Comparison of ENCODE assay signal across 9 cellular contexts in the genomic region with DNA sequence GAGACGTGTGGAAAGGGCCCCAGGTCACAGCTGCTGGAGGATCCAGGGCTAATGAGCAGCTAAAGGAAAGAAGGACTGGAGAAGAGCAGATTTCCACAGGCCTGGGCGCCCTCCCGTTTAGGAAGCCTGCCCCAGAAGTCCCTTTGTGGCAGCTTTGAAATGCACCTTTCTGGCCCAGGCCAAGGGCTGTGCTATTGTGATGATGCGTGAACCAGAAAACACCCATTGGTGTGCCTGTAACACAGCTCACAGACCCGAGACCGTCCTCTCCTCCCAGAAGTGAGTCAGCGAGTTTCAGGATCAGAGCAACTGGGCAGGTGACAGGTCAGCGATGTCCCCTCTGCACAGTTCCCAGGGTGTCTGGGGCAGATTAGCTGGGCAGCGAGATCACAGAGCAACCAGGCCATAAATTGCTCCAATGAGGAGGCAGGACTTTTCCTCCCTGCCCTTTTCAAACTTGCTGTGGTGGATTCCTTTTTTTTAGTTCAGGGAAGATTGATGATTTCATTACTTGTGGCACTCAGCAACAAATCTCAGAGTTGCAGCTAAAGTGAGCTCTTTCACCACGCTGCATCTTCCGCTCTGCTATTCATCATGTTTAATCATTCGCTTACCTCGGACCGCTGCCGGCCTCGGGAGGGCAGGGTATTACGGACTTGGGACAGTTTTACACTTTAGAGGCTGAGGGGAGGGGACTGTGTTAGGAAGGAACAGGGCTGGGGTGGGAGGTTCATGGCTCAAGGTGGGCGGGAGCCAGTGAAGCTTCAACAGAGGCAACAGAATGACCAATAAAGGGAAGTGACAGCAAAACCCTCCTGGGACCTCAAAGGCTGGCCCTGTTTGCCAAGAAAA.
DNase-seq lines count a peak whose midpoint lies in the region; ATAC-seq and TF ChIP-seq lines count a peak whose summit lies in the region.
"Had no signal": no experiment of that assay in that cellular context is flagged by ENCODE, and none has a peak within 500 bp of the region (broad histone marks: within the 10 kb centered on the region; RNA-seq: fewer than 3 reads in every experiment).

No MANE protein-coding gene starts in this region.

- H3K4me1 ChIP-seq in SJCRH30: peaks cover 23% of the 10 kb centered on the region
- no peaks in the 10 kb centered on the region for H3K4me1 ChIP-seq in right cardiac atrium (ENCODE audit: control insufficient read depth, insufficient read depth, low read length)
- H3K4me1 ChIP-seq in smooth muscle cell (ENCODE audit: low read depth): peaks cover 7% of the 10 kb centered on the region

- peak overlapping the region; percentile 52 for H2AFZ ChIP-seq in smooth muscle cell (ENCODE audit: low read depth)

- no peak for TF ChIP-seq CTCF in smooth muscle cell (IDR thresholded peaks at IDR 0.05; ENCODE audit: borderline replicate concordance, insufficient read depth, poor library complexity, severe bottlenecking)

- intact Hi-C loops in right cardiac atrium (cut with DNase I): no loop called here

- peak; percentile 65 to 77 for DNase-seq in SJCRH30
- peak; percentile 58 to 71 (median 63) for DNase-seq in right cardiac atrium
- no peak for DNase-seq in smooth muscle cell (lab: John Stamatoyannopoulos, UW; ENCODE audit: unreplicated experiment)
- DNase-seq in NCI-H345 treated with DMSO at 0.1 percent for 48 hours (lab: John Stamatoyannopoulos, UW; ENCODE audit: unreplicated experiment): no peak
- no peak for DNase-seq in NCI-H146 (lab: John Stamatoyannopoulos, UW)
- DNase-seq: NCI-H526 had no signal

- H3K36me3 ChIP-seq in SJCRH30 (no peaks in the 10 kb centered on the region), smooth muscle cell (ENCODE audit: low read depth) (no peaks in the 10 kb centered on the region)

- H3K27ac ChIP-seq in SJCRH30 (peak overlapping the region; percentile 11; the same call in 1 of the 2 replicates), right cardiac atrium (ENCODE audit: low read length) (no peak overlapping the region), smooth muscle cell (ENCODE audit: low read depth) (peak overlapping the region; percentile 73)

- WGBS in right cardiac atrium: 52% methylated on average over 18 of the region's 18 CpGs
- WGBS in smooth muscle cell (ENCODE audit: low lambda C conversion rate): 53% methylated on average over 18 of the region's 18 CpGs

- ATAC-seq in GM18511 (IDR thresholded peaks at IDR 0.05; ENCODE audit: unreplicated experiment): peak; percentile 87
- peak; percentile 77 to 92 for ATAC-seq in right cardiac atrium
- no peak for ATAC-seq in GM18502 (IDR thresholded peaks at IDR 0.05; ENCODE audit: poor library complexity, unreplicated experiment)
- no peak for ATAC-seq in HG03196 (IDR thresholded peaks at IDR 0.05; ENCODE audit: unreplicated experiment)

- H3K4me3 ChIP-seq in SJCRH30 (peak overlapping the region; percentile 6), right cardiac atrium (ENCODE audit: low read length) (no peak overlapping the region), smooth muscle cell (no peak overlapping the region)

- peak overlapping the region; percentile 27 for H3K4me2 ChIP-seq in smooth muscle cell

- no peaks in the 10 kb centered on the region for H3K79me2 ChIP-seq in smooth muscle cell (ENCODE audit: low read depth)

- H3K27me3 ChIP-seq in SJCRH30 (no peaks in the 10 kb centered on the region), right cardiac atrium (ENCODE audit: control insufficient read depth, insufficient read depth) (no peaks in the 10 kb centered on the region), smooth muscle cell (ENCODE audit: low read depth) (no peaks in the 10 kb centered on the region)

- H3K9me3 ChIP-seq in SJCRH30 (replicated peaks) (no peaks in the 10 kb centered on the region), right cardiac atrium (ENCODE audit: control insufficient read depth, low read length) (no peaks in the 10 kb centered on the region), smooth muscle cell (replicated peaks; ENCODE audit: low read depth) (no peaks in the 10 kb centered on the region)

- peak overlapping the region; percentile 50 for H3K9ac ChIP-seq in smooth muscle cell (ENCODE audit: low read depth)

- no peaks in the 10 kb centered on the region for H4K20me1 ChIP-seq in smooth muscle cell (ENCODE audit: low read depth)

- no peaks in the 10 kb centered on the region for H3F3A ChIP-seq in smooth muscle cell (ENCODE audit: low read depth)

Comparison
In these comparisons a context has a peak if more than half of its experiments do, and no peak if none do; other contexts are left out.
1. ATAC-seq: peak in GM18511 (single experiment) and right cardiac atrium (2 of 2); none in GM18502 (single experiment) and HG03196 (single experiment).
2. DNase-seq: peak in SJCRH30 (2 of 2) and right cardiac atrium (3 of 3); none in smooth muscle cell (single experiment), NCI-H345 treated with DMSO at 0.1 percent for 48 hours (single experiment) and NCI-H146 (single experiment).